12 cellular contexts compared by ENCODE assay signal in genomic region chr21:34635307-34635706, GRCh38. TPM values are rescaled to one million over a fixed set of nuclear protein-coding genes. Genes with fewer than 3 reads are reported as not detected.
DNase-seq lines count a peak whose midpoint lies in the region; ATAC-seq and TF ChIP-seq lines count a peak whose summit lies in the region.
"Had no signal": no experiment of that assay in that cellular context is flagged by ENCODE, and none has a peak within 500 bp of the region (broad histone marks: within the 10 kb centered on the region; RNA-seq: fewer than 3 reads in every experiment).

No MANE protein-coding gene starts in this region.

- H3K9me3 Mint-ChIP-seq in activated naive CD4-positive, alpha-beta T cell treated with anti-CD3 and anti-CD28 coated beads, Interleukin-2, amount 10 ng/mL, durations not matched to agents 7 days and 5 days, result peaks cover 2% of the 10 kb centered on the region
- no peaks in the 10 kb centered on the region; a peak in 1 of 5 replicates for H3K9me3 Mint-ChIP-seq in H9
- no peaks in the 10 kb centered on the region for H3K9me3 Mint-ChIP-seq in progenitor cell of endocrine pancreas (ENCODE audit: low read depth)

- H2BK12ac ChIP-seq in H9 (ENCODE audit: insufficient read length, low read depth, low read length), result no peak overlapping the region

- H3K4me3 ChIP-seq in brain microvascular endothelial cell (ENCODE audit: low read depth, low read length) (no peak overlapping the region), MG63 (no peak overlapping the region)
- H3K4me3 ChIP-seq: thoracic aorta had no signal

- no peaks in the 10 kb centered on the region for H4K20me1 ChIP-seq in H9 (ENCODE audit: control insufficient read depth, insufficient read depth, insufficient read length)

- no peak overlapping the region for H4K91ac ChIP-seq in H9 (ENCODE audit: insufficient read length, low read depth, low read length)

- no peaks in the 10 kb centered on the region for H3K36me3 ChIP-seq in brain microvascular endothelial cell (replicated peaks)
- no peaks in the 10 kb centered on the region for H3K36me3 ChIP-seq in MG63
- H3K36me3 ChIP-seq: thoracic aorta had no signal

- in situ Hi-C loops in brain microvascular endothelial cell (cut with HindIII; ENCODE audit: low pct_ligation_motif_present, low sequenced_read_pairs), result no loop called here

- no peak overlapping the region for H3K27ac Mint-ChIP-seq in activated naive CD4-positive, alpha-beta T cell treated with anti-CD3 and anti-CD28 coated beads, Interleukin-2, amount 10 ng/mL, durations not matched to agents 7 days and 5 days
- H3K27ac Mint-ChIP-seq in H9 (no peak overlapping the region), progenitor cell of endocrine pancreas (no peak overlapping the region)
- H3K27ac Mint-ChIP-seq: activated naive CD8-positive, alpha-beta T cell; T-helper 17 cell had no signal

- H2BK15ac ChIP-seq in H9 (ENCODE audit: low read depth, low read length), result no peak overlapping the region

- TF ChIP-seq CTCF in H9 (conservative IDR thresholded peaks at IDR 0.05) (peak; percentile 65), brain microvascular endothelial cell (IDR thresholded peaks at IDR 0.05; ENCODE audit: low read depth, low read length, missing control alignments) (peak; percentile 56), progenitor cell of endocrine pancreas (IDR thresholded peaks at IDR 0.05; ENCODE audit: unreplicated experiment) (peak; percentile 27)

- H3K36me3 Mint-ChIP-seq in activated naive CD4-positive, alpha-beta T cell treated with anti-CD3 and anti-CD28 coated beads, Interleukin-2, amount 10 ng/mL, durations not matched to agents 7 days and 5 days, result no peaks in the 10 kb centered on the region
- H3K36me3 Mint-ChIP-seq in H9 (ENCODE audit: insufficient read depth in 1 of 3, low read depth in 3 of 3) (no peaks in the 10 kb centered on the region; a peak in 1 of 7 replicates), progenitor cell of endocrine pancreas (ENCODE audit: insufficient read depth) (no peaks in the 10 kb centered on the region)

- no peak overlapping the region for H3K4me3 Mint-ChIP-seq in activated naive CD4-positive, alpha-beta T cell treated with anti-CD3 and anti-CD28 coated beads, Interleukin-2, amount 10 ng/mL, durations not matched to agents 7 days and 5 days
- H3K4me3 Mint-ChIP-seq in H9 (no peak overlapping the region; a peak in 1 of 5 replicates), progenitor cell of endocrine pancreas (ENCODE audit: low read depth) (no peak overlapping the region)
- H3K4me3 Mint-ChIP-seq: activated naive CD8-positive, alpha-beta T cell; T-helper 17 cell had no signal

- H3K4me1 Mint-ChIP-seq in activated naive CD4-positive, alpha-beta T cell treated with anti-CD3 and anti-CD28 coated beads, Interleukin-2, amount 10 ng/mL, durations not matched to agents 7 days and 5 days, result peaks cover 19% of the 10 kb centered on the region
- H3K4me1 Mint-ChIP-seq in H9 (no peaks in the 10 kb centered on the region), progenitor cell of endocrine pancreas (ENCODE audit: low read depth) (no peaks in the 10 kb centered on the region)

- peak; percentile 7 for DNase-seq in activated naive CD4-positive, alpha-beta T cell treated with Interleukin-2 at 50 U/mL for 16 hours
- no peak for DNase-seq in activated naive CD4-positive, alpha-beta T cell treated with anti-CD3 and anti-CD28 coated beads, Interleukin-2, amount 10 ng/mL, durations not matched to agents 7 days and 5 days
- DNase-seq in H9 (peak; percentile 46), brain microvascular endothelial cell (no peak), progenitor cell of endocrine pancreas (ENCODE audit: low spot score, unreplicated experiment) (no peak), MG63 (no peak), medulla oblongata (ENCODE audit: extremely low spot score) (no peak)
- DNase-seq: T-helper 17 cell had no signal

- H3K27ac ChIP-seq in H9 (ENCODE audit: insufficient read length, low read depth, low read length) (no peak overlapping the region), brain microvascular endothelial cell (no peak overlapping the region)
- H3K27ac ChIP-seq: thoracic aorta had no signal

- no CpG with 5 or more reads among the region's 3 CpGs for WGBS in H9 (ENCODE audit: extremely low coverage, insufficient read length, low lambda C conversion rate)

- H4K5ac ChIP-seq in H9 (ENCODE audit: insufficient read length, low read depth, low read length), result no peak overlapping the region

- no peaks in the 10 kb centered on the region for H3K79me1 ChIP-seq in H9 (ENCODE audit: insufficient read depth, low read depth, low read length, poor library complexity, severe bottlenecking)

- H2AK5ac ChIP-seq in H9 (ENCODE audit: insufficient read length, low read length), result no peak overlapping the region

- H3K27me3 Mint-ChIP-seq in activated naive CD4-positive, alpha-beta T cell treated with anti-CD3 and anti-CD28 coated beads, Interleukin-2, amount 10 ng/mL, durations not matched to agents 7 days and 5 days, result peaks cover 20% of the 10 kb centered on the region
- peaks cover 16% of the 10 kb centered on the region for H3K27me3 Mint-ChIP-seq in H9 (ENCODE audit: low read depth)
- H3K27me3 Mint-ChIP-seq in progenitor cell of endocrine pancreas, result peaks cover 26% of the 10 kb centered on the region
- H3K27me3 Mint-ChIP-seq: activated naive CD8-positive, alpha-beta T cell had no signal

- no peak overlapping the region for H3K23ac ChIP-seq in H9 (ENCODE audit: insufficient read length, low read depth, low read length)

- CTCF ChIA-PET in activated naive CD4-positive, alpha-beta T cell treated with anti-CD3 and anti-CD28 coated beads, Interleukin-2, amount 10 ng/mL, durations not matched to agents 7 days and 5 days (lab: Charles Lee), result interaction anchor here (1.0 kb wide), 2 partner anchors 35 to 129 kb away, joined by 3 read pairs; no protein-coding TSS in a partner anchor

- H3K14ac ChIP-seq in H9 (ENCODE audit: insufficient read depth, low read length), result no peak overlapping the region

- no peak overlapping the region for H3K56ac ChIP-seq in H9 (ENCODE audit: insufficient read length, low read depth, low read length)

- no peaks in the 10 kb centered on the region for H3K79me2 ChIP-seq in H9 (ENCODE audit: insufficient read depth, low read length)

- H4K8ac ChIP-seq in H9 (replicated peaks; ENCODE audit: insufficient read length, low read depth, low read length), result no peak overlapping the region

- H2AFZ ChIP-seq in H9 (ENCODE audit: low read length), result no peak overlapping the region

- H3K9ac ChIP-seq in H9 (ENCODE audit: extremely low read depth, insufficient read length, low read length), result no peak overlapping the region

- ATAC-seq in activated CD4-positive, CD25-positive, alpha-beta regulatory T cell treated with anti-CD3 and anti-CD28 coated beads, Interleukin-2, amount 50 U/mL, for 24 hours, result no peak
- ATAC-seq: esophagus mucosa, T-helper 17 cell had no signal

- H2BK20ac ChIP-seq in H9 (ENCODE audit: low read depth, low read length, poor library complexity, severe bottlenecking), result no peak overlapping the region

- H3T11ph ChIP-seq in H9 (ENCODE audit: low read length), result no peak overlapping the region

- no peak overlapping the region for H2BK5ac ChIP-seq in H9 (ENCODE audit: insufficient read length, low read length)

- H3K4me1 ChIP-seq in H9 (ENCODE audit: insufficient read depth, low read length), result no peaks in the 10 kb centered on the region

- H3K23me2 ChIP-seq in H9 (ENCODE audit: insufficient read length, low read depth, low read length, poor library complexity, severe bottlenecking), result no peaks in the 10 kb centered on the region

- H3K4ac ChIP-seq in H9 (ENCODE audit: low read depth, low read length), result no peak overlapping the region

- no peak overlapping the region for H3K4me2 ChIP-seq in H9 (ENCODE audit: insufficient read depth, insufficient read length, low read length)

- no peak overlapping the region for H3K18ac ChIP-seq in H9 (ENCODE audit: insufficient read length, low read depth, low read length)

- H3K27me3 ChIP-seq in H9 (ENCODE audit: insufficient read depth, low read length) (no peaks in the 10 kb centered on the region), brain microvascular endothelial cell (replicated peaks) (peaks cover 6% of the 10 kb centered on the region), MG63 (peaks cover 4% of the 10 kb centered on the region)

- H3K9me3 ChIP-seq in H9 (ENCODE audit: control insufficient read depth, low read depth, low read length) (no peaks in the 10 kb centered on the region), MG63 (no peaks in the 10 kb centered on the region)
- H3K9me3 ChIP-seq: thoracic aorta had no signal

- H2BK120ac ChIP-seq in H9 (ENCODE audit: low read depth, low read length, poor library complexity, severe bottlenecking), result no peak overlapping the region

RNA-seq across cellular contexts. Expression of gene RCAN1, which starts 20.4 kb away (rescaled TPM):
- 5.7 and 7.0 TPM in 2 replicates for total RNA-seq in H9 (2021)
- total RNA-seq in progenitor cell of endocrine pancreas, result 11.6 and 14.2 TPM in 2 replicates
- 23.7 and 37.2 TPM in 2 replicates for total RNA-seq in MG63 (2014; rRNA removed; shearing (Covaris generic); ENCODE audit: low replicate concordance)

RNA-seq across cellular contexts. Expression of gene CLIC6, which starts 33.5 kb away (rescaled TPM):
- total RNA-seq in H9 (2021) (0.90 and 1.3 TPM in 2 replicates), progenitor cell of endocrine pancreas (14.1 and 16.3 TPM in 2 replicates)
- total RNA-seq in MG63 (2014; rRNA removed; shearing (Covaris generic); ENCODE audit: low replicate concordance), result not detected in 2 replicates

Comparison
In these comparisons a context has a peak if more than half of its experiments do, and no peak if none do; other contexts are left out.
1. DNase-seq: peak in activated naive CD4-positive, alpha-beta T cell treated with Interleukin-2 at 50 U/mL for 16 hours (single experiment) and H9 (single experiment); none in activated naive CD4-positive, alpha-beta T cell treated with anti-CD3 and anti-CD28 coated beads, Interleukin-2, amount 10 ng/mL, durations not matched to agents 7 days and 5 days (single experiment), brain microvascular endothelial cell (single experiment), progenitor cell of endocrine pancreas (single experiment), MG63 (single experiment) and medulla oblongata (single experiment).
2. Peak in every context shown above with its lines, with median percentiles within 50 percentile points of each other: CTCF ChIP-seq.